ENCODE assay signal across 21 cellular contexts in genomic region chr1:226943156-226943555, GRCh38. TPM values are rescaled to one million over a fixed set of nuclear protein-coding genes. Genes with fewer than 3 reads are reported as not detected.
DNase-seq lines count a peak whose midpoint lies in the region; ATAC-seq, FAIRE-seq and TF ChIP-seq lines count a peak whose summit lies in the region.
"Had no signal": no experiment of that assay in that cellular context is flagged by ENCODE, and none has a peak within 500 bp of the region (broad histone marks: within the 10 kb centered on the region; RNA-seq: fewer than 3 reads in every experiment).

No MANE protein-coding gene starts in this region.

- intact Hi-C loops in pancreas (cut with DNase I) = no loop called here
- intact Hi-C loops in vagina (cut with DNase I) = no loop called here

- H3K9me3 ChIP-seq in pancreas (no peaks in the 10 kb centered on the region), vagina (no peaks in the 10 kb centered on the region), WERI-Rb-1 (ENCODE audit: severe bottlenecking) (no peaks in the 10 kb centered on the region)
- H3K9me3 ChIP-seq: testis had no signal

- peaks cover 8% of the 10 kb centered on the region for H3K27me3 ChIP-seq in H7 (ENCODE audit: control insufficient read depth, insufficient read depth, low read length)
- no peaks in the 10 kb centered on the region for H3K27me3 ChIP-seq in pancreas
- no peaks in the 10 kb centered on the region for H3K27me3 ChIP-seq in vagina
- no peaks in the 10 kb centered on the region for H3K27me3 ChIP-seq in WERI-Rb-1 (ENCODE audit: insufficient read depth, low read depth, severe bottlenecking)
- H3K27me3 ChIP-seq: testis had no signal

- TF ChIP-seq CTCF in C4-2B (conservative IDR thresholded peaks at IDR 0.05) = no peak
- TF ChIP-seq CTCF in endothelial cell (IDR thresholded peaks at IDR 0.05; ENCODE audit: unreplicated experiment) = no peak
- TF ChIP-seq CTCF in pancreas (IDR thresholded peaks at IDR 0.05) = no peak
- no peak for TF ChIP-seq CTCF in vagina (IDR thresholded peaks at IDR 0.05)
- no peak for TF ChIP-seq CTCF in WERI-Rb-1 (IDR thresholded peaks at IDR 0.05; ENCODE audit: low read depth, low read length)

- peaks cover 18% of the 10 kb centered on the region for H3K27me3 Mint-ChIP-seq in endothelial cell (ENCODE audit: unreplicated experiment)
- H3K27me3 Mint-ChIP-seq: central memory CD8-positive, alpha-beta T cell had no signal

- H3K36me3 Mint-ChIP-seq in endothelial cell (ENCODE audit: low read depth, unreplicated experiment) = peaks cover 11% of the 10 kb centered on the region
- H3K36me3 Mint-ChIP-seq: natural killer cell had no signal

- H3K4me1 ChIP-seq in pancreas = peaks cover 31 to 65% (median 41%) of the 10 kb centered on the region in 3 donors
- H3K4me1 ChIP-seq in vagina = peaks cover 59% of the 10 kb centered on the region

- TF ChIP-seq POLR2A in H54 (IDR thresholded peaks at IDR 0.05; ENCODE audit: low read depth, low read length) = no peak
- TF ChIP-seq POLR2A in vagina (IDR thresholded peaks at IDR 0.05) = no peak

- H3K27ac ChIP-seq in C4-2B (peak overlapping the region; percentile 93; the same call in 1 of the 2 replicates), pancreas (peak overlapping the region in 3 of 4 donors; percentile 88 to 98 (median 93)), vagina (no peak overlapping the region), WERI-Rb-1 (no peak overlapping the region)
- H3K27ac ChIP-seq: lower lobe of right lung, testis had no signal

- H3K36me3 ChIP-seq in H7 (replicated peaks; ENCODE audit: control insufficient read depth, insufficient read depth, low read length) = no peaks in the 10 kb centered on the region
- H3K36me3 ChIP-seq in pancreas = no peaks in the 10 kb centered on the region
- no peaks in the 10 kb centered on the region for H3K36me3 ChIP-seq in vagina
- no peaks in the 10 kb centered on the region for H3K36me3 ChIP-seq in WERI-Rb-1
- H3K36me3 ChIP-seq: lower lobe of right lung had no signal

- no peak overlapping the region for H3K4me3 Mint-ChIP-seq in endothelial cell (ENCODE audit: unreplicated experiment)
- H3K4me3 Mint-ChIP-seq: central memory CD8-positive, alpha-beta T cell; natural killer cell; T-helper 1 cell treated with Interleukin-12 subunit alpha and Interleukin-12 subunit beta and Interleukin-4 antibody, amounts not matched to agents 30 μg/mL and 1 μg/mL, for 36 hours had no signal

- ATAC-seq in pancreas = no peak
- ATAC-seq: lower lobe of right lung, natural killer cell had no signal

- WGBS in pancreas, 2 donors = 31 to 39% methylated on average over 5 of the region's 5 CpGs

- FAIRE-seq in pancreas (lab: Jason Lieb, UNC) (no peak), H54 (lab: Jason Lieb, UNC) (no peak)
- FAIRE-seq: H1 had no signal

- peak overlapping the region; percentile 74 for H3K27ac Mint-ChIP-seq in endothelial cell (ENCODE audit: unreplicated experiment)
- H3K27ac Mint-ChIP-seq: T-helper 1 cell treated with Interleukin-12 subunit alpha and Interleukin-12 subunit beta and Interleukin-4 antibody, amounts not matched to agents 30 μg/mL and 1 μg/mL, for 36 hours had no signal

- H3K4me3 ChIP-seq in H7 (ENCODE audit: insufficient read depth, low read depth, low read length) (no peak overlapping the region), pancreas (peak overlapping the region in 3 of 4 donors; percentile 9 to 97 (median 91)), vagina (no peak overlapping the region), WERI-Rb-1 (ENCODE audit: low read depth, low read length) (no peak overlapping the region)
- H3K4me3 ChIP-seq: lower lobe of right lung, testis had no signal

- DNase-seq in H7 = peak; percentile 6
- no peak for DNase-seq in endothelial cell (ENCODE audit: low spot score)
- no peak for DNase-seq in pancreas
- DNase-seq in H54 (ENCODE audit: insufficient read length, low spot score) = no peak
- DNase-seq in cerebellum (ENCODE audit: low spot score) = no peak
- DNase-seq in vagina (ENCODE audit: extremely low spot score in 2 of 2) = no peak
- DNase-seq in WERI-Rb-1 = no peak
- DNase-seq: activated CD4-positive, alpha-beta T cell treated with anti-CD3 and anti-CD28 coated beads for 4 hours; DMS53; lower lobe of right lung; natural killer cell; NCI-H1694; NCI-H446; retina; SIG-M5; stimulated activated CD4-positive, alpha-beta T cell treated with anti-CD3 and anti-CD28 coated beads, Interleukin-2, amount 100 ng/mL, for 24 hours; testis had no signal

- H3K9me3 Mint-ChIP-seq in endothelial cell (ENCODE audit: unreplicated experiment) = no peaks in the 10 kb centered on the region
- H3K9me3 Mint-ChIP-seq: central memory CD8-positive, alpha-beta T cell; natural killer cell had no signal

- peaks cover 61% of the 10 kb centered on the region for H3K4me1 Mint-ChIP-seq in endothelial cell (ENCODE audit: unreplicated experiment)

RNA-seq across cellular contexts. Expression of gene COQ8A, which starts 3.1 kb away (rescaled TPM):
- 35.8 and 52.5 TPM in 2 replicates for total RNA-seq in H7 (2014; rRNA removed; shearing (Covaris generic))
- total RNA-seq in endothelial cell (ENCODE audit: unreplicated experiment) = 22.7 TPM
- 100 to 1,000 TPM in 1 of 6 donors, 10 to 100 TPM in 5; 61.2 to 106 (median 84.1) TPM for total RNA-seq in pancreas
- 100 to 1,000 TPM; 129 to 169 TPM for polyA plus RNA-seq in pancreas
- 19.6 TPM for total RNA-seq in cerebellum
- total RNA-seq in vagina = 44.9 TPM

Comparison
In these comparisons a context has a peak if more than half of its experiments do, and no peak if none do; other contexts are left out.
1. H3K27ac ChIP-seq: peak in C4-2B (single experiment) and pancreas (3 of 4); none in vagina (single experiment) and WERI-Rb-1 (single experiment).
2. H3K4me3 ChIP-seq: peak in pancreas (3 of 4); none in H7 (single experiment), vagina (0 of 2) and WERI-Rb-1 (single experiment).